Comparison of ENCODE assay signal across 18 cellular contexts in the genomic region with DNA sequence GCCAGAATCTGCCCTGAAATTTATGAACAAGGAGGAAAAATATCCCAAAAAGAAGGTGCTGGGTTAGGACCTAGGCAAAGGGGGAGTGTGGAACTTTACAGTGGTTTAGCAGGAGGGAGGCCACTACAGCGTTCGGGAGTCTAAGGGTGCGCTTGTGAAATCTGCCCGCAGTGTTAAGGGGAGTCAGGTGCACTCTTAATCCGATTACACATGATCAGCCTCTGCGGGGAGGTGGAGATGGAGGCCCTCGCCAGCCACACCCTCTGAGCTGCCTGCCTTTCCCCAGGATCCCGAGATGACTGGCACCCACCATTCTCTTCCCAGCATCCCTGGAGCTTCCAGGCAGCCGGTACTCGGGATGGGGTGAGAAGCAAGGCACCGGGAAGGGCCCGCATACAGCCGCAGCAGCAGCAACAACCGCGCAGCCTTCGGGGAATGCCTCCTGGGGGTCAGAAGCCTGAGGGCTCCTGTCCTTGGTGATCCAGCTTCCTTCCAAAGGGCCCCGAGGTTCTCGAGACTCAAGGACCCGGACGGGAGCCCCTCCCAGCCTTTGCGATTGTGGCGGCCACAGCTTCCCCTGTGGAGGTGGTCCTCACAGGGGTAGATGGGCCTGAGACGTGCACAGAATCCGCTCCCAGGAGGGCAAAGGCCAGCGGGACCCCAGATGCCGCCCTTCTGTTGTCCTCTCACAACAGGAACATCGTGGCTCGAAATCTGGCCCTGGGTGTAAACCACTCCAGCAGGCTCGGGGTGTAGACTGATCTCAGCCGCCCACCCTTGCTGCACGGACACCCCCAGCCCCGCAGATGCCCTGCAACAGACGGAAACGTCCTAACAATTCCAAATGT. TPM values are rescaled to one million over a fixed set of nuclear protein-coding genes. Genes with fewer than 3 reads are reported as not detected.
DNase-seq lines count a peak whose midpoint lies in the region; ATAC-seq and TF ChIP-seq lines count a peak whose summit lies in the region.
"Had no signal": no experiment of that assay in that cellular context is flagged by ENCODE, and none has a peak within 500 bp of the region (broad histone marks: within the 10 kb centered on the region; RNA-seq: fewer than 3 reads in every experiment).

No MANE protein-coding gene starts in this region.

- no peak overlapping the region for H2AK5ac ChIP-seq in H9 (ENCODE audit: insufficient read length, low read length)

- no peaks in the 10 kb centered on the region for H3K79me1 ChIP-seq in H9 (ENCODE audit: insufficient read depth, low read depth, low read length, poor library complexity, severe bottlenecking)

- peak; percentile 56 for DNase-seq in natural killer cell treated with Interleukin-12 subunit alpha and Interleukin-12 subunit beta and Interleukin-15 and Interleukin-18, amount 100 ng/mL, for 72 hours (ENCODE audit: low spot score)
- DNase-seq in natural killer cell (no peak), NCI-H82 (lab: John Stamatoyannopoulos, UW) (peak; percentile 86), islet precursor cell (peak; percentile 43), H9 (no peak), cerebellar nuclear complex (lab: John Stamatoyannopoulos, UW) (no peak), NCI-H748 treated with DMSO at 0.1 percent for 48 hours (lab: John Stamatoyannopoulos, UW) (no peak), NCI-H446 treated with DMSO at 0.1 percent for 48 hours (lab: John Stamatoyannopoulos, UW) (no peak)
- DNase-seq: CD4-positive, alpha-beta memory T cell; NCI-H1436; NCI-H2029; NCI-H345; NCI-H69 had no signal

- H3K9me3 Mint-ChIP-seq in natural killer cell treated with Interleukin-12 subunit alpha and Interleukin-12 subunit beta and Interleukin-15 and Interleukin-18, amount 100 ng/mL, for 72 hours, result no peaks in the 10 kb centered on the region
- H3K9me3 Mint-ChIP-seq in natural killer cell (no peaks in the 10 kb centered on the region), H9 (peaks cover 9% of the 10 kb centered on the region in 2 experiments)

- no peak overlapping the region for H3K4me2 ChIP-seq in H9 (ENCODE audit: insufficient read depth, insufficient read length, low read length)
- H3K4me2 ChIP-seq: A549, BLaER1 had no signal

- no peak overlapping the region for H2BK20ac ChIP-seq in H9 (ENCODE audit: low read depth, low read length, poor library complexity, severe bottlenecking)

- H3K27ac ChIP-seq in H9 (ENCODE audit: insufficient read length, low read depth, low read length), result no peak overlapping the region
- H3K27ac ChIP-seq: A549, BLaER1, HL-60, RWPE1 had no signal

- H2BK15ac ChIP-seq in H9 (ENCODE audit: low read depth, low read length), result no peak overlapping the region

- no peak overlapping the region for H3K14ac ChIP-seq in H9 (ENCODE audit: insufficient read depth, low read length)

- no peaks in the 10 kb centered on the region for H4K20me1 ChIP-seq in H9 (ENCODE audit: control insufficient read depth, insufficient read depth, insufficient read length)
- H4K20me1 ChIP-seq: BLaER1 had no signal

- H3K56ac ChIP-seq in H9 (ENCODE audit: insufficient read length, low read depth, low read length), result no peak overlapping the region

- no peaks in the 10 kb centered on the region for H3K9me3 ChIP-seq in H9 (ENCODE audit: control insufficient read depth, low read depth, low read length)
- H3K9me3 ChIP-seq: A549, HAP-1 had no signal

- no peak overlapping the region for H3T11ph ChIP-seq in H9 (ENCODE audit: low read length)

- whole genome bisulfite sequencing in H9 (ENCODE audit: extremely low coverage, insufficient read length, low lambda C conversion rate), result no CpG with 5 or more reads among the region's 34 CpGs

- no peak overlapping the region for H2BK12ac ChIP-seq in H9 (ENCODE audit: insufficient read length, low read depth, low read length)

- no peaks in the 10 kb centered on the region for H3K4me1 Mint-ChIP-seq in natural killer cell treated with Interleukin-12 subunit alpha and Interleukin-12 subunit beta and Interleukin-15 and Interleukin-18, amount 100 ng/mL, for 72 hours (ENCODE audit: low read depth in 2 of 2)
- H3K4me1 Mint-ChIP-seq in natural killer cell (no peaks in the 10 kb centered on the region), H9 (peaks cover 3 to 4% of the 10 kb centered on the region in 2 experiments)
- H3K4me1 Mint-ChIP-seq: CD4-positive, alpha-beta memory T cell had no signal

- no peak overlapping the region for H2BK120ac ChIP-seq in H9 (ENCODE audit: low read depth, low read length, poor library complexity, severe bottlenecking)

- TF ChIP-seq CTCF in natural killer cell (IDR thresholded peaks at IDR 0.05) (no peak), H9 (conservative IDR thresholded peaks at IDR 0.05) (no peak)

- H3K4me3 Mint-ChIP-seq in natural killer cell treated with Interleukin-12 subunit alpha and Interleukin-12 subunit beta and Interleukin-15 and Interleukin-18, amount 100 ng/mL, for 72 hours, result no peak overlapping the region
- H3K4me3 Mint-ChIP-seq in natural killer cell (no peak overlapping the region), H9 (no peak overlapping the region)
- H3K4me3 Mint-ChIP-seq: CD4-positive, alpha-beta memory T cell had no signal

- H3K36me3 Mint-ChIP-seq in natural killer cell treated with Interleukin-12 subunit alpha and Interleukin-12 subunit beta and Interleukin-15 and Interleukin-18, amount 100 ng/mL, for 72 hours, result no peaks in the 10 kb centered on the region
- no peaks in the 10 kb centered on the region for H3K36me3 Mint-ChIP-seq in natural killer cell
- no peaks in the 10 kb centered on the region; a peak in 2 of 7 replicates for H3K36me3 Mint-ChIP-seq in H9 (ENCODE audit: insufficient read depth in 1 of 3, low read depth in 3 of 3)
- H3K36me3 Mint-ChIP-seq: CD4-positive, alpha-beta memory T cell had no signal

- H2BK5ac ChIP-seq in H9 (ENCODE audit: insufficient read length, low read length), result no peak overlapping the region

- no peak overlapping the region for H2AFZ ChIP-seq in H9 (ENCODE audit: low read length)

- H4K91ac ChIP-seq in H9 (ENCODE audit: insufficient read length, low read depth, low read length), result no peak overlapping the region

- H4K5ac ChIP-seq in H9 (ENCODE audit: insufficient read length, low read depth, low read length), result no peak overlapping the region

- intact Hi-C loops in natural killer cell (cut with micrococcal nuclease), result no loop called here

- H3K4ac ChIP-seq in H9 (ENCODE audit: low read depth, low read length), result no peak overlapping the region

- H3K27me3 Mint-ChIP-seq in natural killer cell treated with Interleukin-12 subunit alpha and Interleukin-12 subunit beta and Interleukin-15 and Interleukin-18, amount 100 ng/mL, for 72 hours, result peaks cover 4 to 28% of the 10 kb centered on the region in 2 donors
- H3K27me3 Mint-ChIP-seq in natural killer cell (ENCODE audit: low read depth in 2 of 2) (peaks cover 12 to 22% of the 10 kb centered on the region in 2 donors), H9 (ENCODE audit: low read depth) (peaks cover 4% of the 10 kb centered on the region)

- no peaks in the 10 kb centered on the region for H3K79me2 ChIP-seq in H9 (ENCODE audit: insufficient read depth, low read length)

- no peaks in the 10 kb centered on the region for H3K4me1 ChIP-seq in H9 (ENCODE audit: insufficient read depth, low read length)
- H3K4me1 ChIP-seq: A549, HAP-1 had no signal

- peak in 1 of 2 donors; percentile 20 for ATAC-seq in natural killer cell treated with Interleukin-12 subunit alpha and Interleukin-12 subunit beta and Interleukin-15 and Interleukin-18, amount 100 ng/mL, for 72 hours
- no peak for ATAC-seq in natural killer cell

- no peak overlapping the region for H3K18ac ChIP-seq in H9 (ENCODE audit: insufficient read length, low read depth, low read length)

- no peaks in the 10 kb centered on the region for H3K23me2 ChIP-seq in H9 (ENCODE audit: insufficient read length, low read depth, low read length, poor library complexity, severe bottlenecking)

- H3K9ac ChIP-seq in H9 (ENCODE audit: extremely low read depth, insufficient read length, low read length), result no peak overlapping the region
- H3K9ac ChIP-seq: BLaER1 had no signal

- H3K23ac ChIP-seq in H9 (ENCODE audit: insufficient read length, low read depth, low read length), result no peak overlapping the region

- no peak overlapping the region for H3K27ac Mint-ChIP-seq in natural killer cell treated with Interleukin-12 subunit alpha and Interleukin-12 subunit beta and Interleukin-15 and Interleukin-18, amount 100 ng/mL, for 72 hours
- H3K27ac Mint-ChIP-seq in natural killer cell (no peak overlapping the region), H9 (no peak overlapping the region; a peak in 1 of 7 replicates)

- no peaks in the 10 kb centered on the region for H3K27me3 ChIP-seq in H9 (ENCODE audit: insufficient read depth, low read length)
- H3K27me3 ChIP-seq: BLaER1 had no signal

- no peak overlapping the region for H4K8ac ChIP-seq in H9 (replicated peaks; ENCODE audit: insufficient read length, low read depth, low read length)

RNA-seq across cellular contexts. Expression of a gene that starts 57.3 kb away (rescaled TPM):
- 100 to 1,000 TPM in 1 of 2 donors, 10 to 100 TPM in 1; 77.8 to 129 TPM for total RNA-seq in natural killer cell treated with Interleukin-12 subunit alpha and Interleukin-12 subunit beta and Interleukin-15 and Interleukin-18, amount 100 ng/mL, for 72 hours
- total RNA-seq in natural killer cell (100 to 1,000 TPM; 590 to 700 (median 619) TPM), H9 (2021) (not detected in 2 replicates)

Comparison
In these comparisons a context has a peak if more than half of its experiments do, and no peak if none do; other contexts are left out.
1. DNase-seq: peak in natural killer cell treated with Interleukin-12 subunit alpha and Interleukin-12 subunit beta and Interleukin-15 and Interleukin-18, amount 100 ng/mL, for 72 hours (single experiment), NCI-H82 (single experiment) and islet precursor cell (single experiment); none in natural killer cell (single experiment), H9 (single experiment), cerebellar nuclear complex (0 of 2), NCI-H748 treated with DMSO at 0.1 percent for 48 hours (single experiment) and NCI-H446 treated with DMSO at 0.1 percent for 48 hours (single experiment).
2. RNA of a gene that starts 57.3 kb away (total RNA-seq): 590 to 700 TPM in natural killer cell and 77.8 to 129 TPM in natural killer cell treated with Interleukin-12 subunit alpha and Interleukin-12 subunit beta and Interleukin-15 and Interleukin-18, amount 100 ng/mL, for 72 hours; not detected in H9; every median in the first group is over 10 times any median in the second.